8 cellular contexts compared by ENCODE assay signal in genomic region chr2:218711550-218711929, GRCh38. TPM values are rescaled to one million over a fixed set of nuclear protein-coding genes. Genes with fewer than 3 reads are reported as not detected.
A peak's percentile ranks its signal among the peaks of the same experiment; 100 is the strongest.
DNase-seq lines count a peak whose midpoint lies in the region; ATAC-seq and TF ChIP-seq lines count a peak whose summit lies in the region.

No MANE protein-coding gene starts in this region.

- no peak overlapping the region for H3K27ac ChIP-seq in iPS DF 6.9 (ENCODE audit: low read length)

- ATAC-seq in WTC11: no peak
- ATAC-seq in stimulated activated naive B cell treated with anti-CD40 and anti-IgM and Interleukin-4, amounts not matched to agents 10 μg/mL and 1 μg/mL and 100 μg/mL, for 72 hours (replicated peaks): no peak
- no peak for ATAC-seq in GM19035 (IDR thresholded peaks at IDR 0.05; ENCODE audit: unreplicated experiment)

- intact Hi-C loops in activated CD4-positive, alpha-beta T cell treated with anti-CD3 and anti-CD28 coated beads, Interleukin-2, amount 10 ng/mL, durations not matched to agents 24 days and 14 days (cut with micrococcal nuclease): loop anchor here (1.0 to 5.0 kb wide), 5 partner anchors 136 to 467 kb away; partner anchors contain the start of gene RETREG2

- H3K4me3 Mint-ChIP-seq in activated CD4-positive, alpha-beta T cell treated with anti-CD3 and anti-CD28 coated beads, Interleukin-2, amount 10 ng/mL, durations not matched to agents 24 days and 14 days: peak overlapping the region; percentile 94
- peak overlapping the region; percentile 98 for H3K4me3 Mint-ChIP-seq in WTC11
- H3K4me3 Mint-ChIP-seq in stimulated activated naive B cell treated with anti-CD40 and anti-IgM and Interleukin-4, amounts not matched to agents 10 μg/mL and 1 μg/mL and 100 μg/mL, for 72 hours: peak overlapping the region; percentile 93 to 96

- no peaks in the 10 kb centered on the region for H3K27me3 ChIP-seq in iPS DF 6.9 (ENCODE audit: control insufficient read depth, insufficient read depth, low read length)

- POLR2A ChIA-PET in WTC11 (lab: Charles Lee): no interaction called here

- no peaks in the 10 kb centered on the region for H3K36me3 ChIP-seq in iPS DF 6.9 (ENCODE audit: control insufficient read depth, insufficient read depth, low read length)

- no peaks in the 10 kb centered on the region for H3K9me3 Mint-ChIP-seq in activated CD4-positive, alpha-beta T cell treated with anti-CD3 and anti-CD28 coated beads, Interleukin-2, amount 10 ng/mL, durations not matched to agents 24 days and 14 days
- H3K9me3 Mint-ChIP-seq in WTC11: peaks cover 4% of the 10 kb centered on the region
- H3K9me3 Mint-ChIP-seq in stimulated activated naive B cell treated with anti-CD40 and anti-IgM and Interleukin-4, amounts not matched to agents 10 μg/mL and 1 μg/mL and 100 μg/mL, for 72 hours: no peaks in the 10 kb centered on the region

- no peak for TF ChIP-seq CTCF in WTC11 (IDR thresholded peaks at IDR 0.05)

- CTCF ChIA-PET in WTC11 (lab: Charles Lee): interaction anchor here (1.0 to 2.4 kb wide), 6 partner anchors 10 to 136 kb away, joined by 4 to 30 read pairs (median 12); partner anchors contain the start of gene CYP27A1

- in situ Hi-C loops in KBM-7 (cut with MboI; ENCODE audit: low pct_unique_long_range_greater_than_20kb, low sequenced_read_pairs): no loop called here

- DNase-seq in activated CD4-positive, alpha-beta T cell treated with anti-CD3 and anti-CD28 coated beads, Interleukin-2, amount 10 ng/mL, durations not matched to agents 24 days and 14 days: no peak
- no peak for DNase-seq in activated CD4-positive, alpha-beta T cell treated with anti-CD3 and anti-CD28 coated beads, Interleukin-2, amount 50 U/mL, for 4 hours
- DNase-seq in WTC11 (ENCODE audit: low spot score): no peak
- DNase-seq in iPS DF 6.9 (ENCODE audit: low read depth, low spot score): no peak
- DNase-seq in stimulated activated naive B cell treated with anti-CD40 and anti-IgM and Interleukin-4, amounts not matched to agents 10 μg/mL and 1 μg/mL and 100 μg/mL, for 72 hours: no peak
- no peak for DNase-seq in NCI-H446 (lab: John Stamatoyannopoulos, UW)
- DNase-seq in KBM-7: no peak

- no peaks in the 10 kb centered on the region for H3K9me3 ChIP-seq in iPS DF 6.9 (ENCODE audit: control insufficient read depth, insufficient read depth, low read length)

- H3K4me3 ChIP-seq in iPS DF 6.9 (ENCODE audit: low read length): peak overlapping the region; percentile 99; the same call in 1 of the 2 replicates

- peaks cover 4% of the 10 kb centered on the region for H3K36me3 Mint-ChIP-seq in activated CD4-positive, alpha-beta T cell treated with anti-CD3 and anti-CD28 coated beads, Interleukin-2, amount 10 ng/mL, durations not matched to agents 24 days and 14 days (ENCODE audit: low read depth)
- peaks cover 15% of the 10 kb centered on the region for H3K36me3 Mint-ChIP-seq in WTC11
- H3K36me3 Mint-ChIP-seq in stimulated activated naive B cell treated with anti-CD40 and anti-IgM and Interleukin-4, amounts not matched to agents 10 μg/mL and 1 μg/mL and 100 μg/mL, for 72 hours: peaks cover 3 to 4% of the 10 kb centered on the region in 2 donors

- H3K27me3 Mint-ChIP-seq in activated CD4-positive, alpha-beta T cell treated with anti-CD3 and anti-CD28 coated beads, Interleukin-2, amount 10 ng/mL, durations not matched to agents 24 days and 14 days: peaks cover 3% of the 10 kb centered on the region
- H3K27me3 Mint-ChIP-seq in WTC11 (ENCODE audit: low read depth): no peaks in the 10 kb centered on the region; the same call in 1 of the 2 replicates
- H3K27me3 Mint-ChIP-seq in stimulated activated naive B cell treated with anti-CD40 and anti-IgM and Interleukin-4, amounts not matched to agents 10 μg/mL and 1 μg/mL and 100 μg/mL, for 72 hours: no peaks in the 10 kb centered on the region

- H3K27ac Mint-ChIP-seq in activated CD4-positive, alpha-beta T cell treated with anti-CD3 and anti-CD28 coated beads, Interleukin-2, amount 10 ng/mL, durations not matched to agents 24 days and 14 days: peak overlapping the region; percentile 85
- H3K27ac Mint-ChIP-seq in WTC11: 0 out of 2 replicates have a peak overlapping the region, but pooled peaks have one; percentile 56
- H3K27ac Mint-ChIP-seq in stimulated activated naive B cell treated with anti-CD40 and anti-IgM and Interleukin-4, amounts not matched to agents 10 μg/mL and 1 μg/mL and 100 μg/mL, for 72 hours: peak overlapping the region; percentile 94

- H3K4me1 Mint-ChIP-seq in activated CD4-positive, alpha-beta T cell treated with anti-CD3 and anti-CD28 coated beads, Interleukin-2, amount 10 ng/mL, durations not matched to agents 24 days and 14 days: peaks cover 18% of the 10 kb centered on the region
- H3K4me1 Mint-ChIP-seq in WTC11: peaks cover 11% of the 10 kb centered on the region
- H3K4me1 Mint-ChIP-seq in stimulated activated naive B cell treated with anti-CD40 and anti-IgM and Interleukin-4, amounts not matched to agents 10 μg/mL and 1 μg/mL and 100 μg/mL, for 72 hours: peaks cover 9 to 16% of the 10 kb centered on the region in 2 donors

- WGBS in iPS DF 6.9 (ENCODE audit: insufficient coverage, insufficient read length): no CpG with 5 or more reads among the region's 5 CpGs

- 0 out of 2 replicates have a peak, but pooled peaks cover 2% of the 10 kb centered on the region for H3K4me1 ChIP-seq in iPS DF 6.9 (ENCODE audit: control insufficient read depth, insufficient read depth, low read length)

TF ChIP-seq in WTC11, 78 proteins besides CTCF, POLR2A, EP300 and RAD21 (continues in another document):
- TF ChIP-seq ZBTB43 (CRISPR knock-in tag; IDR thresholded peaks at IDR 0.05) (no peak), STAT6 (CRISPR knock-in tag; conservative IDR thresholded peaks at IDR 0.05; ENCODE audit: low read depth) (no peak), GTF2I (CRISPR knock-in tag; conservative IDR thresholded peaks at IDR 0.05) (no peak), PREB (CRISPR knock-in tag; IDR thresholded peaks at IDR 0.05; ENCODE audit: borderline replicate concordance) (no peak), CDX4 (CRISPR knock-in tag; IDR thresholded peaks at IDR 0.05; ENCODE audit: borderline replicate concordance) (no peak), FOXJ3 (CRISPR knock-in tag; IDR thresholded peaks at IDR 0.05; ENCODE audit: borderline replicate concordance) (no peak)

RNA-seq across cellular contexts. Expression of gene TTLL4, which starts 0.9 kb away (rescaled TPM):
- total RNA-seq in activated CD4-positive, alpha-beta T cell treated with anti-CD3 and anti-CD28 coated beads, Interleukin-2, amount 10 ng/mL, durations not matched to agents 24 days and 14 days: 66.1 and 71.2 TPM in 2 replicates
- total RNA-seq in WTC11 (2021): 73.7 to 87.4 TPM (median 77.1 TPM) in 3 replicates

RNA-seq across cellular contexts. Expression of gene STK36, which starts 39.7 kb away (rescaled TPM):
- 20.2 and 21.3 TPM in 2 replicates for total RNA-seq in activated CD4-positive, alpha-beta T cell treated with anti-CD3 and anti-CD28 coated beads, Interleukin-2, amount 10 ng/mL, durations not matched to agents 24 days and 14 days
- 41.0 to 47.7 TPM (median 42.7 TPM) in 3 replicates for total RNA-seq in WTC11 (2021)

RNA-seq across cellular contexts. Expression of gene RNF25, which starts 39.7 kb away (rescaled TPM):
- 23.6 and 28.8 TPM in 2 replicates for total RNA-seq in activated CD4-positive, alpha-beta T cell treated with anti-CD3 and anti-CD28 coated beads, Interleukin-2, amount 10 ng/mL, durations not matched to agents 24 days and 14 days
- total RNA-seq in WTC11 (2021): 20.3 to 25.1 TPM (median 23.9 TPM) in 3 replicates

RNA-seq across cellular contexts. Expression of gene BCS1L, which starts 52.1 kb away (rescaled TPM):
- 92.9 and 94.4 TPM in 2 replicates for total RNA-seq in activated CD4-positive, alpha-beta T cell treated with anti-CD3 and anti-CD28 coated beads, Interleukin-2, amount 10 ng/mL, durations not matched to agents 24 days and 14 days
- total RNA-seq in WTC11 (2021): 31.4 to 35.4 TPM (median 32.7 TPM) in 3 replicates

RNA-seq across cellular contexts. Expression of gene ZNF142, which starts 52.1 kb away (rescaled TPM):
- total RNA-seq in activated CD4-positive, alpha-beta T cell treated with anti-CD3 and anti-CD28 coated beads, Interleukin-2, amount 10 ng/mL, durations not matched to agents 24 days and 14 days: 59.6 and 60.9 TPM in 2 replicates
- 25.1 to 33.5 TPM (median 28.7 TPM) in 3 replicates for total RNA-seq in WTC11 (2021)
